Comparison of ENCODE assay signal across 2 cellular contexts in the genomic region with DNA sequence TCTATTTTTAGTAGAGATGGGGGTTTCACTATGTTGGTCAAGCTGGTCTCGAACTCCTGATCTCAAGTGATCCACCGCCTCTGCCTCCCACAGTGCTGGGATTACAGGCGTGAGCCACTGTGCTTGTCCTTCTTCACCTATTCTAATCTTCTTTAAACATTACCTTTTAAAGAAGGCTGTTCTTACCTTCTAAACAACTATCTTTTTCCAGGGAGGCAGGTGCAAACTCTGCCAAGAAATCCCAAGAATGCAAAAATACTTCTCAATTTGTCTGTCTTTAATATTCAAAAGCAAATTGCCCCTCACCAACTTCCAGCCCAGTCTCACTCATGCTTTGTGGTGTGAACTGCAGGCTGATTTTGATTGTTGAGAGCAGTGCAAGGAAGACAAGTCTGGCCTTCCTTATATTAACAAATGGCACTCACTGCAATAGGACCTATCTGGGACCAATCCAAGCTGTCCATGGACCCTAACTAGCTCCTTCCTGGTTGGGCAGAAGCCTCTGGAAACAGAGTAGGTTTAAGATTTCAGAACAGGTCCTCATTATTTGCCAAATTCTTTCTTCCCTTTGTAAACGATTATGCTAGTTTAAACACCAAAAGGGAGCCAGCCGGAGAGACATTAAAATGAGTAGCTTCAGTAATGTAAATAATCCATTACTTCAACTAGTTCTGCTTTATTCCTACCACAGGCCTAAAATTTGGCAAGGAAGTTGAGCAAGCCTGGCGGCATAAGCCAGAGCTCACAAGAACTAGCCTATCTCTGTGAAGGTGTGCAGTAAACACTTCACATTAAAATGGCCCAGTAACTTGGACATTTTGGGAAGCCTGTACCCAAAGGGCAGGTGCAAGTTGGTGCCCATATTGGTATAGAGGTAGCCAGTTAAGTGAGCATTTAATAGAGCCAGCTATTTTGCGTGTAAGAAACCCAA.
A peak's percentile ranks its signal among the peaks of the same experiment; 100 is the strongest.
TF ChIP-seq lines count a peak whose summit lies in the region.

No MANE protein-coding gene starts in this region.

TF ChIP-seq in IMR-90, 13 proteins besides CTCF, POLR2A, EP300 and RAD21:
- TF ChIP-seq CEBPB (IDR thresholded peaks at IDR 0.05; ENCODE audit: low read depth, low read length) (peak; percentile 45; the same call in 1 of the 2 replicates), SMC3 (IDR thresholded peaks at IDR 0.05; ENCODE audit: low read depth, low read length) (no peak), MAZ (IDR thresholded peaks at IDR 0.05; ENCODE audit: borderline replicate concordance, low read depth, low read length) (no peak)

TF ChIP-seq in WTC11, 78 proteins besides CTCF, POLR2A, EP300 and RAD21 (continued from another document):
- TF ChIP-seq ZNF281 (CRISPR knock-in tag; IDR thresholded peaks at IDR 0.05) (no peak), NR2C2 (CRISPR knock-in tag; IDR thresholded peaks at IDR 0.05) (no peak), MAX (CRISPR knock-in tag; IDR thresholded peaks at IDR 0.05) (no peak)
